In the genomic region with DNA sequence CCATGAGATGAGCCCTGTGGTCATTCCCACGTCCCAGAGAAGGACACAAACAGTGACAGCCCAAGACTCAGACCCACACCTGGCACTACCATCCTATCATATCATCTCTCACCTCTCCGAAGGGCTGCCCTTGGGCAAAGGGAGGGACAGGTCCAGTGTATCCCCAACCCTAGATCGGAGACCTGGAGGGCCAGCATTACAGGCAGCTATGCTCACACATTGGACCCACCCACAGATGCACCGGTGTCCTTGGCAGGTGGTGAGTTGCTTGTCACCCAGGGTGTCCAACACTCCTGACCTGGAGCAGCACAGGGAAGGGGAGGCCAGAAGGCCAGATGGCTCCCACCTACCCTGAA, we compare ENCODE assay signal across 17 cellular contexts.
A peak's percentile ranks its signal among the peaks of the same experiment; 100 is the strongest.
DNase-seq lines count a peak whose midpoint lies in the region; ATAC-seq and TF ChIP-seq lines count a peak whose summit lies in the region.
"Had no signal": no experiment of that assay in that cellular context is flagged by ENCODE, and none has a peak within 500 bp of the region (broad histone marks: within the 10 kb centered on the region; RNA-seq: fewer than 3 reads in every experiment).

No MANE protein-coding gene starts in this region.

- H3K27me3 ChIP-seq in H7 (ENCODE audit: control insufficient read depth, insufficient read depth, low read length) = no peaks in the 10 kb centered on the region
- no peaks in the 10 kb centered on the region for H3K27me3 ChIP-seq in colonic mucosa
- no peaks in the 10 kb centered on the region for H3K27me3 ChIP-seq in lung (ENCODE audit: control insufficient read depth, insufficient read depth)
- H3K27me3 ChIP-seq: BE2C, SJCRH30 had no signal

- H3K36me3 ChIP-seq in H7 (replicated peaks; ENCODE audit: control insufficient read depth, insufficient read depth, low read length) (no peaks in the 10 kb centered on the region), colonic mucosa (no peaks in the 10 kb centered on the region), lung (ENCODE audit: control insufficient read depth in 2 of 2, insufficient read depth in 2 of 2, low read length in 2 of 2) (no peaks in the 10 kb centered on the region)
- H3K36me3 ChIP-seq: BE2C, HAP-1, SJCRH30 had no signal

- H3K4me1 ChIP-seq in colonic mucosa = no peaks in the 10 kb centered on the region
- no peaks in the 10 kb centered on the region for H3K4me1 ChIP-seq in lung (ENCODE audit: control insufficient read depth in 2 of 2, insufficient read depth in 2 of 2, low read length in 2 of 2)
- H3K4me1 ChIP-seq: BE2C, HAP-1, SJCRH30 had no signal

- no peak overlapping the region for H3K27ac ChIP-seq in colonic mucosa
- no peak overlapping the region for H3K27ac ChIP-seq in lung (ENCODE audit: low read depth in 1 of 2, low read length in 1 of 2)
- H3K27ac ChIP-seq: SJCRH30 had no signal

- no peak overlapping the region for H3K4me3 ChIP-seq in H7 (ENCODE audit: insufficient read depth, low read depth, low read length)
- H3K4me3 ChIP-seq in colonic mucosa = no peak overlapping the region
- no peak overlapping the region for H3K4me3 ChIP-seq in lung
- H3K4me3 ChIP-seq: HAP-1, SJCRH30 had no signal

- no peaks in the 10 kb centered on the region for H3K9me3 ChIP-seq in colonic mucosa
- H3K9me3 ChIP-seq in lung (ENCODE audit: control insufficient read depth in 2 of 2, insufficient read depth in 1 of 2, low read length in 1 of 2) = peaks cover 0 to 2% of the 10 kb centered on the region in 2 donors
- H3K9me3 ChIP-seq: BE2C, HAP-1, SJCRH30 had no signal

- ATAC-seq in lung (ENCODE audit: insufficient read depth, low FRiP score) (no peak), GM19467 (IDR thresholded peaks at IDR 0.05; ENCODE audit: unreplicated experiment) (no peak)

- H3K9ac ChIP-seq in colonic mucosa (ENCODE audit: low read depth in 2 of 2, low read length in 2 of 2) = no peak overlapping the region

- intact Hi-C loops in colonic mucosa (cut with DNase I) = no loop called here

- peak; percentile 7 for DNase-seq in H7
- peak; percentile 15 for DNase-seq in colonic mucosa
- DNase-seq in lung (ENCODE audit: low spot score) = peak; percentile 26
- peak; percentile 10 for DNase-seq in stimulated activated CD8-positive, alpha-beta memory T cell treated with anti-CD3 and anti-CD28 coated beads, Interleukin-4, amount 100 ng/mL, for 48 hours
- no peak for DNase-seq in putamen (ENCODE audit: low spot score)
- no peak for DNase-seq in amniotic stem cell (lab: John Stamatoyannopoulos, UW)
- DNase-seq: BE2C; KG1; NCI-H1092 treated with DMSO at 0.1 percent for 48 hours; NCI-H1436 treated with DMSO at 0.1 percent for 48 hours; NCI-H1930; NCI-H345; NCI-H774; NK-92 treated with Interleukin-12 subunit alpha and Interleukin-12 subunit beta, amount 100 ng/mL, for 24 hours; SJCRH30 had no signal

- TF ChIP-seq CTCF in colonic mucosa (IDR thresholded peaks at IDR 0.05) (no peak), lung (IDR thresholded peaks at IDR 0.05; ENCODE audit: control extremely low read depth, extremely low read depth) (no peak)

- WGBS in lung, 2 donors = 83 to 89% methylated on average over 4 of the region's 4 CpGs

Comparison
In these comparisons a context has a peak if more than half of its experiments do, and no peak if none do; other contexts are left out.
1. DNase-seq: peak in H7 (single experiment), colonic mucosa (single experiment), lung (single experiment) and stimulated activated CD8-positive, alpha-beta memory T cell treated with anti-CD3 and anti-CD28 coated beads, Interleukin-4, amount 100 ng/mL, for 48 hours (single experiment); none in putamen (single experiment) and amniotic stem cell (single experiment).